In the genomic region with DNA sequence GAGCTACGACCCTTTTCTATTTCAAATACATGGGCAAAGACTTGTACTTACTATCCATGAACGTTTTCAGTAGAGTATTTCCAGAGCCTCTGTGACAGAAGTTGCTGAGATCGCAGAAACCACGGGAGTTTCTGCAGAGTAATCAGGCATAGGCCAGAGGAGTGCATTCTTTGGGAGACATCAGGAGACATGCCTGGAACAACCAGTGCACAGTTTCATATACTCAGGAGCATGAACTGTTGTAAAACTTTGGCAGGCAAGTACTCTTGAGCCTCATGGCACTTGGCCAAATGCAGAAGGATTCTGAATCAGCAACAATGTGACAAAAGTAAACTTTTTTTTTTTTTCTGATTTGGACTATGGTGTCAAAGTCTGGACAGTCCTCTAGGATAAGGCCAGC, we compare ENCODE assay signal across 11 cellular contexts.
DNase-seq lines count a peak whose midpoint lies in the region; ATAC-seq lines count a peak whose summit lies in the region.
"Had no signal": no experiment of that assay in that cellular context is flagged by ENCODE, and none has a peak within 500 bp of the region (broad histone marks: within the 10 kb centered on the region; RNA-seq: fewer than 3 reads in every experiment).

No MANE protein-coding gene starts in this region.

- ATAC-seq in GM21390 (IDR thresholded peaks at IDR 0.05; ENCODE audit: unreplicated experiment), result no peak
- ATAC-seq: activated CD4-positive, alpha-beta T cell treated with anti-CD3 and anti-CD28 coated beads for 36 hours had no signal

- peak; percentile 95 for DNase-seq in DMS53 (lab: John Stamatoyannopoulos, UW)
- DNase-seq in DMS53 treated with DMSO at 0.1 percent for 48 hours (lab: John Stamatoyannopoulos, UW; ENCODE audit: unreplicated experiment), result no peak
- DNase-seq in SHP77 treated with DMSO at 0.1 percent for 48 hours (lab: John Stamatoyannopoulos, UW), result peak; percentile 61
- DNase-seq in iris pigment epithelial cell (ENCODE audit: low read depth), result peak; percentile 23
- peak; percentile 19 for DNase-seq in stromal cell of bone marrow (ENCODE audit: low read depth)
- DNase-seq in stimulated activated CD4-positive, alpha-beta T cell treated with anti-CD3 and anti-CD28 coated beads, Interleukin-4, amount 100 ng/mL, for 24 hours, result no peak
- no peak for DNase-seq in retina
- DNase-seq: activated CD4-positive, alpha-beta T cell treated with anti-CD3 and anti-CD28 coated beads for 36 hours; GF-D8; NCI-H2107 had no signal

Comparison
In these comparisons a context has a peak if more than half of its experiments do, and no peak if none do; other contexts are left out.
1. DNase-seq: peak in DMS53 (single experiment), SHP77 treated with DMSO at 0.1 percent for 48 hours (single experiment), iris pigment epithelial cell (single experiment) and stromal cell of bone marrow (single experiment); none in DMS53 treated with DMSO at 0.1 percent for 48 hours (single experiment), stimulated activated CD4-positive, alpha-beta T cell treated with anti-CD3 and anti-CD28 coated beads, Interleukin-4, amount 100 ng/mL, for 24 hours (single experiment) and retina (single experiment).